17 cellular contexts compared by ENCODE assay signal in genomic region chr6:162854734-162855191, GRCh38.
A peak's percentile ranks its signal among the peaks of the same experiment; 100 is the strongest.
DNase-seq lines count a peak whose midpoint lies in the region; ATAC-seq and TF ChIP-seq lines count a peak whose summit lies in the region.
"Had no signal": no experiment of that assay in that cellular context is flagged by ENCODE, and none has a peak within 500 bp of the region (broad histone marks: within the 10 kb centered on the region; RNA-seq: fewer than 3 reads in every experiment).

No MANE protein-coding gene starts in this region.

- WGBS in transverse colon (ENCODE audit: low coverage in 1 of 2), 2 donors: 70 to 89% methylated on average over 2 to 20 of the region's 20 CpGs

- TF ChIP-seq CTCF in WTC11 (IDR thresholded peaks at IDR 0.05) (no peak), transverse colon (IDR thresholded peaks at IDR 0.05) (no peak)

- POLR2A ChIA-PET in WTC11 (lab: Charles Lee): no interaction called here

- peaks cover 12% of the 10 kb centered on the region; the same call in 1 of the 2 replicates for H3K36me3 Mint-ChIP-seq in WTC11
- H3K36me3 Mint-ChIP-seq: activated naive CD8-positive, alpha-beta T cell; CD8-positive, alpha-beta T cell; immature natural killer cell had no signal

- no peaks in the 10 kb centered on the region for H3K36me3 ChIP-seq in transverse colon

- intact Hi-C loops in transverse colon (cut with DNase I; ENCODE audit: low total_unique reads): no loop called here

- H3K27ac Mint-ChIP-seq in WTC11: no peak overlapping the region
- H3K27ac Mint-ChIP-seq: activated naive CD8-positive, alpha-beta T cell; CD8-positive, alpha-beta T cell; immature natural killer cell; T-helper 17 cell had no signal

- no peak for TF ChIP-seq POLR2A in transverse colon (IDR thresholded peaks at IDR 0.05)

- H3K4me1 ChIP-seq in transverse colon: peaks cover 0 to 4% (median 0%) of the 10 kb centered on the region in 4 donors
- H3K4me1 ChIP-seq: A549 had no signal

- DNase-seq in NCI-H2171 treated with DMSO at 0.1 percent for 48 hours (lab: John Stamatoyannopoulos, UW): peak; percentile 20
- no peak for DNase-seq in NCI-H2171 (lab: John Stamatoyannopoulos, UW)
- no peak for DNase-seq in WTC11 (ENCODE audit: low spot score)
- peak; percentile 33 for DNase-seq in kidney tubule cell (ENCODE audit: low spot score)
- peak in 26 of 49 donors; percentile 14 to 67 (median 38) for DNase-seq in substantia nigra (lab: John Stamatoyannopoulos, UW)
- DNase-seq in transverse colon: no peak
- DNase-seq: activated CD8-positive, alpha-beta memory T cell treated with anti-CD3 and anti-CD28 coated beads, Interleukin-2, amount 50 U/mL, for 48 hours; CD8-positive, alpha-beta T cell; immature natural killer cell; NCI-H748 treated with DMSO at 0.1 percent for 48 hours; T-helper 17 cell had no signal

- peaks cover 55% of the 10 kb centered on the region for H3K4me1 Mint-ChIP-seq in WTC11
- H3K4me1 Mint-ChIP-seq: central memory CD8-positive, alpha-beta T cell; immature natural killer cell; T-helper 17 cell had no signal

- no peak overlapping the region for H3K4me3 ChIP-seq in transverse colon
- H3K4me3 ChIP-seq: A549 had no signal

- peaks cover 6% of the 10 kb centered on the region; the same call in 1 of the 2 replicates for H3K27me3 Mint-ChIP-seq in WTC11 (ENCODE audit: low read depth)
- H3K27me3 Mint-ChIP-seq: activated naive CD8-positive, alpha-beta T cell; central memory CD8-positive, alpha-beta T cell had no signal

- no peak overlapping the region for H3K4me3 Mint-ChIP-seq in WTC11
- H3K4me3 Mint-ChIP-seq: activated naive CD8-positive, alpha-beta T cell; CD8-positive, alpha-beta T cell; central memory CD8-positive, alpha-beta T cell; immature natural killer cell; T-helper 17 cell had no signal

- TF ChIP-seq EP300 in transverse colon (IDR thresholded peaks at IDR 0.05; ENCODE audit: low read depth): no peak

- H3K27ac ChIP-seq in substantia nigra (ENCODE audit: low read depth, low read length, poor library complexity, severe bottlenecking): peak overlapping the region; percentile 95
- no peak overlapping the region for H3K27ac ChIP-seq in transverse colon
- H3K27ac ChIP-seq: A549, parathyroid adenoma had no signal

- CTCF ChIA-PET in WTC11 (lab: Charles Lee): no interaction called here

- in situ Hi-C loops in transverse colon (cut with MboI; ENCODE audit: low pct_ligation_motif_present in 1 of 4, low pct_unique_long_range_greater_than_20kb in 1 of 4, low sequenced_read_pairs in 3 of 4): no loop called here

- H3K9me3 ChIP-seq in transverse colon: no peaks in the 10 kb centered on the region
- H3K9me3 ChIP-seq: A549 had no signal

- peaks cover 14% of the 10 kb centered on the region for H3K9me3 Mint-ChIP-seq in WTC11
- H3K9me3 Mint-ChIP-seq: CD8-positive, alpha-beta T cell; central memory CD8-positive, alpha-beta T cell had no signal

- H3K27me3 ChIP-seq in transverse colon: no peaks in the 10 kb centered on the region

- no peak for ATAC-seq in WTC11
- no peak for ATAC-seq in HG02885 (IDR thresholded peaks at IDR 0.05; ENCODE audit: poor library complexity, unreplicated experiment)
- ATAC-seq in GM18867 (IDR thresholded peaks at IDR 0.05; ENCODE audit: unreplicated experiment): no peak
- ATAC-seq: A549; CD8-positive, alpha-beta T cell; T-helper 17 cell had no signal

TF ChIP-seq in WTC11, 78 proteins besides CTCF, POLR2A, EP300 and RAD21:
- TF ChIP-seq SMAD3 (CRISPR knock-in tag; IDR thresholded peaks at IDR 0.05; ENCODE audit: borderline replicate concordance) (0 out of 2 replicates have a peak, but pooled peaks have one; percentile 26), AR (CRISPR knock-in tag; IDR thresholded peaks at IDR 0.05) (no peak)

Comparison
In these comparisons a context has a peak if more than half of its experiments do, and no peak if none do; other contexts are left out.
1. DNase-seq: peak in NCI-H2171 treated with DMSO at 0.1 percent for 48 hours (single experiment), kidney tubule cell (single experiment) and substantia nigra (26 of 49); none in NCI-H2171 (single experiment), WTC11 (single experiment) and transverse colon (single experiment).